ENCODE assay signal across 8 cellular contexts in genomic region chr14:54565236-54566151, GRCh38. TPM values are rescaled to one million over a fixed set of nuclear protein-coding genes. Genes with fewer than 3 reads are reported as not detected.
DNase-seq lines count a peak whose midpoint lies in the region; ATAC-seq and TF ChIP-seq lines count a peak whose summit lies in the region.

No MANE protein-coding gene starts in this region.

- no peaks in the 10 kb centered on the region for H3K27me3 ChIP-seq in CD8-positive, alpha-beta T cell (ENCODE audit: insufficient read depth, low read length)
- no peaks in the 10 kb centered on the region for H3K27me3 ChIP-seq in muscle layer of colon (ENCODE audit: control insufficient read depth in 1 of 2, insufficient read depth in 2 of 2, low read length in 2 of 2)

- no peaks in the 10 kb centered on the region for H3K9me3 ChIP-seq in CD8-positive, alpha-beta T cell (ENCODE audit: low read length)
- H3K9me3 ChIP-seq in muscle layer of colon (ENCODE audit: low read length) = no peaks in the 10 kb centered on the region

- peak overlapping the region; percentile 47 for H3K27ac ChIP-seq in CD8-positive, alpha-beta T cell (ENCODE audit: low read depth, low read length)
- H3K27ac ChIP-seq in muscle layer of colon (ENCODE audit: low read depth, low read length) = peak overlapping the region; percentile 99

- no peaks in the 10 kb centered on the region for H3K36me3 Mint-ChIP-seq in CD8-positive, alpha-beta T cell
- no peaks in the 10 kb centered on the region for H3K36me3 Mint-ChIP-seq in activated T-cell treated with anti-CD3 and anti-CD28 coated beads, Interleukin-2, amount 50 U/mL, for 4 hours (ENCODE audit: insufficient read depth)

- no peaks in the 10 kb centered on the region for H3K36me3 ChIP-seq in CD8-positive, alpha-beta T cell (ENCODE audit: insufficient read depth, low read length)
- H3K36me3 ChIP-seq in muscle layer of colon (ENCODE audit: insufficient read depth, low read length) = no peaks in the 10 kb centered on the region

- no peaks in the 10 kb centered on the region for H3K9me3 Mint-ChIP-seq in CD8-positive, alpha-beta T cell
- no peaks in the 10 kb centered on the region for H3K9me3 Mint-ChIP-seq in activated T-cell treated with anti-CD3 and anti-CD28 coated beads, Interleukin-2, amount 50 U/mL, for 4 hours

- no peak for TF ChIP-seq CTCF in CD8-positive, alpha-beta T cell (IDR thresholded peaks at IDR 0.05)

- peak; percentile 49 to 80 (median 75) for DNase-seq in CD8-positive, alpha-beta T cell
- DNase-seq in NOMO-1 treated with DMSO at 0.1 percent for 48 hours (lab: John Stamatoyannopoulos, UW; ENCODE audit: unreplicated experiment) = peak; percentile 59
- peak; percentile 81 for DNase-seq in activated T-cell treated with anti-CD3 and anti-CD28 coated beads, Interleukin-2, amount 50 U/mL, for 4 hours
- DNase-seq in stimulated activated CD8-positive, alpha-beta memory T cell treated with anti-CD3 and anti-CD28 coated beads, Interleukin-7, amount 100 ng/mL, for 4 hours (ENCODE audit: low read depth in 2 of 2) = peak; percentile 74 to 79

- peaks cover 21% of the 10 kb centered on the region for H3K4me1 Mint-ChIP-seq in CD8-positive, alpha-beta T cell (ENCODE audit: low read depth)
- peaks cover 15% of the 10 kb centered on the region for H3K4me1 Mint-ChIP-seq in activated T-cell treated with anti-CD3 and anti-CD28 coated beads, Interleukin-2, amount 50 U/mL, for 4 hours (ENCODE audit: low read depth)

- POLR2A ChIA-PET in CD8-positive, alpha-beta T cell (lab: Charles Lee) = interaction anchor here (0.8 to 1.9 kb wide), 3 partner anchors 209 to 461 kb away, joined by 5 to 7 read pairs (median 7); partner anchors contain the start of genes SOCS4 and WDHD1

- H3K27me3 Mint-ChIP-seq in CD8-positive, alpha-beta T cell (ENCODE audit: low read depth) = peaks cover 13% of the 10 kb centered on the region
- peaks cover 12% of the 10 kb centered on the region for H3K27me3 Mint-ChIP-seq in activated T-cell treated with anti-CD3 and anti-CD28 coated beads, Interleukin-2, amount 50 U/mL, for 4 hours (ENCODE audit: low read depth)

- CTCF ChIA-PET in CD8-positive, alpha-beta T cell (lab: Charles Lee) = interaction anchor here (0.9 to 7.7 kb wide), 8 partner anchors 8 to 210 kb away, joined by 3 to 169 read pairs (median 6); no protein-coding TSS in a partner anchor

- peak overlapping the region; percentile 92 for H3K4me3 Mint-ChIP-seq in CD8-positive, alpha-beta T cell
- peak overlapping the region; percentile 76 for H3K4me3 Mint-ChIP-seq in activated T-cell treated with anti-CD3 and anti-CD28 coated beads, Interleukin-2, amount 50 U/mL, for 4 hours

- intact Hi-C loops in CD8-positive, alpha-beta T cell (cut with DNase I, micrococcal nuclease) = loop anchor here (1.0 to 10.0 kb wide), 10 partner anchors 53 to 847 kb away; partner anchors contain the start of genes SOCS4 (in 2 of the 2), WDHD1 (in 2 of the 2), ATG14 (in 1 of the 2) and CDKN3 (in 1 of the 2)

- peak; percentile 72 for ATAC-seq in CD8-positive, alpha-beta T cell
- ATAC-seq in GM19372 (IDR thresholded peaks at IDR 0.05; ENCODE audit: low read depth, unreplicated experiment) (peak; percentile 55), HG03460 (IDR thresholded peaks at IDR 0.05; ENCODE audit: unreplicated experiment) (peak; percentile 43), esophagus mucosa (peak; percentile 82)
- ATAC-seq in activated T-cell treated with anti-CD3 and anti-CD28 coated beads, Interleukin-2, amount 50 U/mL, for 4 hours = peak; percentile 74 to 76

- peak overlapping the region; percentile 84 for H3K4me3 ChIP-seq in CD8-positive, alpha-beta T cell (ENCODE audit: low read depth, low read length)
- H3K4me3 ChIP-seq in muscle layer of colon (ENCODE audit: low read depth in 1 of 2, low read length in 2 of 2) = peak overlapping the region; percentile 73 to 96

- H3K27ac Mint-ChIP-seq in CD8-positive, alpha-beta T cell = peak overlapping the region; percentile 81

- H3K9ac ChIP-seq in muscle layer of colon (ENCODE audit: low read length) = peak overlapping the region; percentile 89

- peaks cover 15% of the 10 kb centered on the region for H3K4me1 ChIP-seq in CD8-positive, alpha-beta T cell (ENCODE audit: insufficient read depth, low read length)
- peaks cover 22% of the 10 kb centered on the region for H3K4me1 ChIP-seq in muscle layer of colon (ENCODE audit: insufficient read depth, low read length)

RNA-seq across cellular contexts. Expression of gene SAMD4A, which starts 1.4 kb away (rescaled TPM):
- total RNA-seq in CD8-positive, alpha-beta T cell = 1 to 10 TPM; 1.6 to 2.0 TPM
- 1 to 10 TPM; 5.4 to 8.1 (median 7.6) TPM for total RNA-seq in activated T-cell treated with anti-CD3 and anti-CD28 coated beads, Interleukin-2, amount 50 U/mL, for 4 hours
- total RNA-seq in esophagus mucosa = 1.5 TPM

RNA-seq across cellular contexts. Expression of gene CGRRF1, which starts 55.8 kb away (rescaled TPM):
- total RNA-seq in CD8-positive, alpha-beta T cell = 10 to 100 TPM; 59.6 to 59.9 TPM
- 10 to 100 TPM in 1 of 3 donors, 1 to 10 TPM in 2; 9.4 to 11.8 (median 9.9) TPM for total RNA-seq in activated T-cell treated with anti-CD3 and anti-CD28 coated beads, Interleukin-2, amount 50 U/mL, for 4 hours
- total RNA-seq in esophagus mucosa = 9.2 TPM

Comparison
In these comparisons a context has a peak if more than half of its experiments do, and no peak if none do; other contexts are left out.
1. Peak in every context shown above with its lines: DNase-seq, ATAC-seq, H3K4me3 ChIP-seq and H3K27ac ChIP-seq.